In genomic region chr11:105282658-105283057, GRCh38 we compare ENCODE assay signal across 22 cellular contexts.
DNase-seq lines count a peak whose midpoint lies in the region; FAIRE-seq and TF ChIP-seq lines count a peak whose summit lies in the region.
"Had no signal": no experiment of that assay in that cellular context is flagged by ENCODE, and none has a peak within 500 bp of the region (broad histone marks: within the 10 kb centered on the region; RNA-seq: fewer than 3 reads in every experiment).

No MANE protein-coding gene starts in this region.

- 36 to 66% (median 42%) methylated on average over 2 of the region's 2 CpGs for WGBS in small intestine, 3 donors

- FAIRE-seq in small intestine (lab: Jason Lieb, UNC) = no peak
- FAIRE-seq: A204.1, D721Med, GM12892, GM18507, HTR-8/SVneo had no signal

- H3K27ac ChIP-seq in brain microvascular endothelial cell (no peak overlapping the region), small intestine (ENCODE audit: low read depth in 1 of 2, low read length in 1 of 2) (no peak overlapping the region)
- H3K27ac ChIP-seq: C4-2B, GM23248 had no signal

- H3K9me3 ChIP-seq in small intestine (ENCODE audit: control insufficient read depth, low read depth) = no peaks in the 10 kb centered on the region
- H3K9me3 ChIP-seq: Caco-2, HAP-1 had no signal

- in situ Hi-C loops in brain microvascular endothelial cell (cut with HindIII; ENCODE audit: low pct_ligation_motif_present, low sequenced_read_pairs) = no loop called here

- H3K27me3 ChIP-seq in brain microvascular endothelial cell (replicated peaks) = no peaks in the 10 kb centered on the region
- H3K27me3 ChIP-seq in small intestine (ENCODE audit: control insufficient read depth in 2 of 2, insufficient read depth in 2 of 2, low read length in 2 of 2) = no peaks in the 10 kb centered on the region

- H3K4me3 ChIP-seq in brain microvascular endothelial cell (ENCODE audit: low read depth, low read length) (no peak overlapping the region), fibroblast of villous mesenchyme (ENCODE audit: low read depth, low read length) (no peak overlapping the region), small intestine (ENCODE audit: low read depth in 1 of 2, low read length in 2 of 2) (no peak overlapping the region)
- H3K4me3 ChIP-seq: GM23248, HAP-1 had no signal

- DNase-seq in SK-N-DZ (ENCODE audit: low spot score) (peak; percentile 40), brain microvascular endothelial cell (peak; percentile 7), fibroblast of villous mesenchyme (ENCODE audit: low read depth) (peak; percentile 10), small intestine (peak; percentile 7), hepatic stellate cell (ENCODE audit: low spot score) (no peak), NCI-H146 treated with DMSO at 0.1 percent for 48 hours (lab: John Stamatoyannopoulos, UW; ENCODE audit: unreplicated experiment) (no peak), DMS53 (lab: John Stamatoyannopoulos, UW) (no peak)
- DNase-seq in activated CD4-positive, alpha-beta T cell treated with anti-CD3 and anti-CD28 coated beads, Interleukin-2, amount 50 U/mL, for 48 hours = no peak
- DNase-seq: ACHN; Caco-2; CD4-positive, alpha-beta T cell; DMS79; GDM1; GM23248; IMR-90 had no signal

- H3K4me1 ChIP-seq in small intestine (ENCODE audit: control insufficient read depth in 2 of 2, insufficient read depth in 1 of 2, low read depth in 1 of 2, low read length in 1 of 2) = no peaks in the 10 kb centered on the region
- H3K4me1 ChIP-seq: Caco-2, HAP-1 had no signal

- TF ChIP-seq CTCF in brain microvascular endothelial cell (IDR thresholded peaks at IDR 0.05; ENCODE audit: low read depth, low read length, missing control alignments) (no peak), fibroblast of villous mesenchyme (IDR thresholded peaks at IDR 0.05; ENCODE audit: insufficient read depth, low read depth, low read length) (no peak)

- H3K36me3 ChIP-seq in brain microvascular endothelial cell (replicated peaks) = no peaks in the 10 kb centered on the region
- no peaks in the 10 kb centered on the region for H3K36me3 ChIP-seq in small intestine (ENCODE audit: control insufficient read depth in 2 of 2, insufficient read depth in 2 of 2, low read length in 2 of 2)
- H3K36me3 ChIP-seq: HAP-1 had no signal

Comparison
In these comparisons a context has a peak if more than half of its experiments do, and no peak if none do; other contexts are left out.
1. DNase-seq: peak in SK-N-DZ (single experiment), brain microvascular endothelial cell (single experiment), fibroblast of villous mesenchyme (single experiment) and small intestine (single experiment); none in hepatic stellate cell (single experiment), NCI-H146 treated with DMSO at 0.1 percent for 48 hours (single experiment), activated CD4-positive, alpha-beta T cell treated with anti-CD3 and anti-CD28 coated beads, Interleukin-2, amount 50 U/mL, for 48 hours (0 of 2) and DMS53 (single experiment).